8 cellular contexts compared by ENCODE assay signal in the genomic region with DNA sequence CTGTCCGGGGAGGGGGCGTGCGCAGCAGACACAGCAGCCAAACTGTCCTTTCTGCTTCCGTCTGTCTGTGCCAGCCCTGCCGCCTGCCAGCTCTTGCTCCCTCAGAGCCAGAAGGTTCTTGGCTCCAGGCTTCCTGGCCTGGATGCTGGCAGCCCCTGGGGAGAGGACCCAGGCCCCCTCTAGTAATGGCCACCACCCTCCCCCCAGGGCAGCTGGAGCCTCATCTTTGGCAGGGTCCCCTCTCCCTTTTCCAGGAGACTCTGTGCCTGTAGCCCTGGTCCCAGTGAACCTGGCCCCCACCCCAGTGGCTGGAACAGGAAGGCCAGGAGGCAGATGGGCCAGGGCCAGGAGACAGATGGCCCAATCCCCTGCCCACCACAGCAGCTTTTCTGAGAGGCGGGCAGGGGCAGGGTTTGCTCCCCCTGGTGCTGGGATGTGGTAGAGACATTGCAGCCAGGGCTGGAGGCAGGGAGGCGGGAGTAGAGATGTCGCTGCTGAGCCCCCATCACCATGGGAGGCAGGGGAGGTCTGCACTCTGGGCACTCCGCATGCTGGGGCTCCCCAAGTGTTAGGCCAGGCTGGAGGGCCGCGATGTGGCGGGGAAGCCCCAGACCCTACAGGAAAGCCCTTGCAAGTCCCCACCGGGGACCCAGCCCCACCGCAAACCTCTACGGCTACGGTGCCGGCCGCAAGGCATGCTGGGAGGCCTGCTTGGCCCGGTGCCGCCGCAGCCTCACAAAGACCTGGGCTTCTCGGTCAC. TPM values are rescaled to one million over a fixed set of nuclear protein-coding genes. Genes with fewer than 3 reads are reported as not detected.
DNase-seq lines count a peak whose midpoint lies in the region; ATAC-seq, FAIRE-seq and TF ChIP-seq lines count a peak whose summit lies in the region.

No MANE protein-coding gene starts in this region.

- H3K9ac ChIP-seq in HepG2 (ENCODE audit: insufficient read depth, low read depth, low read length): peak overlapping the region; percentile 21; the same call in 1 of the 2 replicates

- TF ChIP-seq POLR2A in HepG2 (IDR thresholded peaks at IDR 0.05; ENCODE audit: insufficient read depth in 1 of 2, low read depth in 2 of 2, low read length in 2 of 2): no peak

- H3K4me3 ChIP-seq in HepG2 (replicated peaks in 1 of 3; ENCODE audit: insufficient read depth in 1 of 3, low read depth in 2 of 3, low read length in 3 of 3): no peak overlapping the region

- H3K9me3 ChIP-seq in HepG2 (ENCODE audit: low read length): no peaks in the 10 kb centered on the region

- CTCF ChIA-PET in HepG2 (lab: Yijun Ruan, JAX; ENCODE audit: low intra/inter-chr PET ratio, low total read pairs): interaction anchor here (1.1 to 1.2 kb wide), 2 partner anchors 20 to 74 kb away, joined by 3 to 6 read pairs; no protein-coding TSS in a partner anchor

- POLR2A ChIA-PET in HepG2 (lab: Yijun Ruan, JAX): interaction anchor here (0.9 to 8.0 kb wide), 12 partner anchors 8 to 73 kb away, joined by 3 to 88 read pairs (median 6); a partner anchor contains a TSS

- peaks cover 22% of the 10 kb centered on the region for H3K4me1 ChIP-seq in HepG2 (ENCODE audit: insufficient read depth, low read length)

- TF ChIP-seq RAD21 in HepG2 (CRISPR knock-in tag; IDR thresholded peaks at IDR 0.05): peak; percentile 74

- H4K20me1 ChIP-seq in HepG2 (ENCODE audit: insufficient read depth, low read length): no peaks in the 10 kb centered on the region

- BruUV-seq in HepG2 (replicated peaks; lab: Mats Ljungman, UMichigan): no TSS peak

- no peak overlapping the region for H2AFZ ChIP-seq in HepG2 (ENCODE audit: low read length)

- peak overlapping the region; percentile 18 for H3K4me2 ChIP-seq in HepG2 (ENCODE audit: low read depth, low read length)

- peak; percentile 69 for ATAC-seq in GM18868 (IDR thresholded peaks at IDR 0.05; ENCODE audit: unreplicated experiment)
- peak; percentile 73 for ATAC-seq in HepG2

- WGBS in HepG2 (ENCODE audit: low lambda C conversion rate): 86% methylated on average over 18 of the region's 22 CpGs

- peaks cover 19 to 38% of the 10 kb centered on the region in 2 experiments for H3K36me3 ChIP-seq in HepG2 (replicated peaks in 1 of 2; ENCODE audit: control insufficient read depth in 1 of 2, insufficient read depth in 2 of 2, low read length in 2 of 2)

- no peaks in the 10 kb centered on the region for H3K27me3 ChIP-seq in HepG2 (ENCODE audit: control insufficient read depth in 1 of 2, insufficient read depth in 2 of 2, low read length in 2 of 2)

- TF ChIP-seq CTCF in HepG2 (CRISPR knock-in tag; IDR thresholded peaks at IDR 0.05): peak; percentile 87

- H3K27ac ChIP-seq in cingulate gyrus (ENCODE audit: low read depth, low read length) (peak overlapping the region; percentile 89), HepG2 (ENCODE audit: extremely low read length, insufficient read depth, low read length) (peak overlapping the region; percentile 61)

- TF ChIP-seq EP300 in HepG2 (IDR thresholded peaks at IDR 0.05; ENCODE audit: low read depth in 2 of 2, low read length in 2 of 2) (no peak), HepG2 (CRISPR knock-in tag; IDR thresholded peaks at IDR 0.05; ENCODE audit: borderline replicate concordance) (no peak)

- peak; percentile 53 for FAIRE-seq in HepG2 (lab: Jason Lieb, UNC)

- intact Hi-C loops in HepG2 (cut with micrococcal nuclease; ENCODE audit: unreplicated experiment): loop anchor here (5.0 kb wide), 1 partner anchor 50 kb away; a partner anchor contains a TSS

- in situ Hi-C loops in HepG2 (cut with HindIII; ENCODE audit: extremely low pct_ligation_motif_present, low pct_unique_long_range_greater_than_20kb): no loop called here

- peak; percentile 57 for DNase-seq in NCI-H2196 (lab: John Stamatoyannopoulos, UW; ENCODE audit: unreplicated experiment)
- DNase-seq in activated CD4-positive, alpha-beta T cell treated with anti-CD3 and anti-CD28 coated beads, Interleukin-2, amount 50 U/mL, for 1 hour: peak; percentile 57
- DNase-seq in HepG2 (ENCODE audit: low spot score): peak; percentile 50
- DNase-seq in stimulated activated CD4-positive, alpha-beta T cell treated with anti-CD3 and anti-CD28 coated beads, TNF-alpha, amount 100 ng/mL, for 24 hours (ENCODE audit: low read depth in 3 of 3): peak; percentile 22 to 64 (median 42)
- DNase-seq in GDM1 (lab: John Stamatoyannopoulos, UW): no peak
- DNase-seq in DMS79 (lab: John Stamatoyannopoulos, UW): no peak

- no peaks in the 10 kb centered on the region for H3K79me2 ChIP-seq in HepG2 (ENCODE audit: insufficient read depth, low read length)

RNA-seq across cellular contexts. Expression of a gene that starts 16.7 kb away (rescaled TPM):
- total RNA-seq in HepG2 (2016; rRNA removed; fragmentation: Illumina TruSeq; extraction: Trizol): 27.2 and 42.7 TPM in 2 replicates
- 14.5 and 15.7 TPM in 2 replicates for total RNA-seq in HepG2 (2016; cell fraction: cytosol; rRNA removed; fragmentation: Illumina TruSeq; extraction: Trizol; ENCODE audit: low read depth)
- 22.9 and 43.4 TPM in 2 replicates for total RNA-seq in HepG2 (2016; cell fraction: insoluble cytoplasmic fraction; rRNA removed; fragmentation: Illumina TruSeq; extraction: Trizol)
- 23.8 and 27.2 TPM in 2 replicates for total RNA-seq in HepG2 (2016; cell fraction: membrane; rRNA removed; fragmentation: Illumina TruSeq; extraction: Trizol)
- total RNA-seq in HepG2 (2016; cell fraction: nucleus; rRNA removed; fragmentation: Illumina TruSeq; extraction: Trizol): 38.7 and 48.5 TPM in 2 replicates
- polyA plus RNA-seq in HepG2 (2011; rRNA removed): 29.7 and 40.0 TPM in 2 replicates
- 7.5 and 12.9 TPM in 2 replicates for polyA plus RNA-seq in HepG2 (2011; cell fraction: cytosol; rRNA removed)
- 244 and 327 TPM in 2 replicates for polyA plus RNA-seq in HepG2 (2011; cell fraction: nucleus; rRNA removed)
- 21.7 and 27.3 TPM in 2 replicates for polyA plus RNA-seq in HepG2 (2012)
- polyA plus RNA-seq in HepG2 (2016; cell fraction: cytosol; fragmentation: Illumina TruSeq; extraction: Trizol; ENCODE audit: low read depth): 6.0 and 6.9 TPM in 2 replicates
- 21.6 and 29.9 TPM in 2 replicates for polyA plus RNA-seq in HepG2 (2016; cell fraction: insoluble cytoplasmic fraction; fragmentation: Illumina TruSeq; extraction: Trizol; ENCODE audit: low read depth)
- polyA plus RNA-seq in HepG2 (2016; cell fraction: membrane; fragmentation: Illumina TruSeq; extraction: Trizol; ENCODE audit: low read depth): 17.3 and 18.9 TPM in 2 replicates
- polyA plus RNA-seq in HepG2 (2016; cell fraction: nucleus; fragmentation: Illumina TruSeq; extraction: Trizol; ENCODE audit: insufficient read depth, low read depth): 126 and 127 TPM in 2 replicates
- polyA minus RNA-seq in HepG2 (2011; rRNA and poly(A)+ RNA removed; ENCODE audit: low replicate concordance): 76.6 and 82.7 TPM in 2 replicates
- polyA minus RNA-seq in HepG2 (2011; cell fraction: cytosol; rRNA and poly(A)+ RNA removed): 20.3 and 24.5 TPM in 2 replicates
- polyA minus RNA-seq in HepG2 (2011; cell fraction: nucleus; rRNA and poly(A)+ RNA removed): 59.1 and 68.5 TPM in 2 replicates

RNA-seq across cellular contexts. Expression of a gene that starts 27.7 kb away (rescaled TPM):
- 28.2 and 29.2 TPM in 2 replicates for total RNA-seq in HepG2 (2016; rRNA removed; fragmentation: Illumina TruSeq; extraction: Trizol)
- 15.4 and 19.3 TPM in 2 replicates for total RNA-seq in HepG2 (2016; cell fraction: cytosol; rRNA removed; fragmentation: Illumina TruSeq; extraction: Trizol; ENCODE audit: low read depth)
- 23.5 and 33.2 TPM in 2 replicates for total RNA-seq in HepG2 (2016; cell fraction: insoluble cytoplasmic fraction; rRNA removed; fragmentation: Illumina TruSeq; extraction: Trizol)
- total RNA-seq in HepG2 (2016; cell fraction: membrane; rRNA removed; fragmentation: Illumina TruSeq; extraction: Trizol): 22.1 and 25.3 TPM in 2 replicates
- 17.9 and 23.5 TPM in 2 replicates for total RNA-seq in HepG2 (2016; cell fraction: nucleus; rRNA removed; fragmentation: Illumina TruSeq; extraction: Trizol)
- polyA plus RNA-seq in HepG2 (2011; rRNA removed): 29.5 and 34.6 TPM in 2 replicates
- 24.9 and 26.1 TPM in 2 replicates for polyA plus RNA-seq in HepG2 (2011; cell fraction: cytosol; rRNA removed)
- 77.1 and 77.4 TPM in 2 replicates for polyA plus RNA-seq in HepG2 (2011; cell fraction: nucleus; rRNA removed)
- 95.2 and 97.1 TPM in 2 replicates for polyA plus RNA-seq in HepG2 (2012)
- polyA plus RNA-seq in HepG2 (2016; cell fraction: cytosol; fragmentation: Illumina TruSeq; extraction: Trizol; ENCODE audit: low read depth): 14.4 and 17.2 TPM in 2 replicates
- polyA plus RNA-seq in HepG2 (2016; cell fraction: insoluble cytoplasmic fraction; fragmentation: Illumina TruSeq; extraction: Trizol; ENCODE audit: low read depth): 51.6 and 76.7 TPM in 2 replicates
- 27.3 and 29.7 TPM in 2 replicates for polyA plus RNA-seq in HepG2 (2016; cell fraction: membrane; fragmentation: Illumina TruSeq; extraction: Trizol; ENCODE audit: low read depth)
- polyA plus RNA-seq in HepG2 (2016; cell fraction: nucleus; fragmentation: Illumina TruSeq; extraction: Trizol; ENCODE audit: insufficient read depth, low read depth): 87.1 and 89.4 TPM in 2 replicates
- 39.8 and 42.3 TPM in 2 replicates for polyA minus RNA-seq in HepG2 (2011; rRNA and poly(A)+ RNA removed; ENCODE audit: low replicate concordance)
- 35.5 and 39.9 TPM in 2 replicates for polyA minus RNA-seq in HepG2 (2011; cell fraction: cytosol; rRNA and poly(A)+ RNA removed)
- 30.1 and 38.2 TPM in 2 replicates for polyA minus RNA-seq in HepG2 (2011; cell fraction: nucleus; rRNA and poly(A)+ RNA removed)

RNA-seq across cellular contexts. Expression of a gene that starts 42.9 kb away (rescaled TPM):
- 28.6 and 33.0 TPM in 2 replicates for total RNA-seq in HepG2 (2016; rRNA removed; fragmentation: Illumina TruSeq; extraction: Trizol)
- 37.2 and 44.0 TPM in 2 replicates for total RNA-seq in HepG2 (2016; cell fraction: cytosol; rRNA removed; fragmentation: Illumina TruSeq; extraction: Trizol; ENCODE audit: low read depth)
- total RNA-seq in HepG2 (2016; cell fraction: insoluble cytoplasmic fraction; rRNA removed; fragmentation: Illumina TruSeq; extraction: Trizol): 21.2 and 33.0 TPM in 2 replicates
- 58.6 and 59.5 TPM in 2 replicates for total RNA-seq in HepG2 (2016; cell fraction: membrane; rRNA removed; fragmentation: Illumina TruSeq; extraction: Trizol)
- 38.6 and 43.6 TPM in 2 replicates for total RNA-seq in HepG2 (2016; cell fraction: nucleus; rRNA removed; fragmentation: Illumina TruSeq; extraction: Trizol)
- 30.7 and 31.6 TPM in 2 replicates for polyA plus RNA-seq in HepG2 (2011; rRNA removed)
- polyA plus RNA-seq in HepG2 (2011; cell fraction: cytosol; rRNA removed): 18.7 and 21.7 TPM in 2 replicates
- polyA plus RNA-seq in HepG2 (2011; cell fraction: nucleus; rRNA removed): 50.0 and 56.4 TPM in 2 replicates
- polyA plus RNA-seq in HepG2 (2012): 20.8 and 23.9 TPM in 2 replicates
- polyA plus RNA-seq in HepG2 (2016; cell fraction: cytosol; fragmentation: Illumina TruSeq; extraction: Trizol; ENCODE audit: low read depth): 55.3 and 62.7 TPM in 2 replicates
- 28.7 and 35.1 TPM in 2 replicates for polyA plus RNA-seq in HepG2 (2016; cell fraction: insoluble cytoplasmic fraction; fragmentation: Illumina TruSeq; extraction: Trizol; ENCODE audit: low read depth)
- 64.7 and 69.9 TPM in 2 replicates for polyA plus RNA-seq in HepG2 (2016; cell fraction: membrane; fragmentation: Illumina TruSeq; extraction: Trizol; ENCODE audit: low read depth)
- polyA plus RNA-seq in HepG2 (2016; cell fraction: nucleus; fragmentation: Illumina TruSeq; extraction: Trizol; ENCODE audit: insufficient read depth, low read depth): 52.8 and 60.0 TPM in 2 replicates
- 24.3 and 28.1 TPM in 2 replicates for polyA minus RNA-seq in HepG2 (2011; rRNA and poly(A)+ RNA removed; ENCODE audit: low replicate concordance)
- polyA minus RNA-seq in HepG2 (2011; cell fraction: cytosol; rRNA and poly(A)+ RNA removed): 10.4 and 14.9 TPM in 2 replicates
- polyA minus RNA-seq in HepG2 (2011; cell fraction: nucleus; rRNA and poly(A)+ RNA removed): 78.9 and 91.3 TPM in 2 replicates

RNA-seq across cellular contexts. Expression of a gene that starts 50.9 kb away (rescaled TPM):
- total RNA-seq in HepG2 (2016; rRNA removed; fragmentation: Illumina TruSeq; extraction: Trizol): 59.7 and 82.0 TPM in 2 replicates
- 24.8 and 27.6 TPM in 2 replicates for total RNA-seq in HepG2 (2016; cell fraction: cytosol; rRNA removed; fragmentation: Illumina TruSeq; extraction: Trizol; ENCODE audit: low read depth)
- 52.0 and 87.1 TPM in 2 replicates for total RNA-seq in HepG2 (2016; cell fraction: insoluble cytoplasmic fraction; rRNA removed; fragmentation: Illumina TruSeq; extraction: Trizol)
- 34.8 and 37.7 TPM in 2 replicates for total RNA-seq in HepG2 (2016; cell fraction: membrane; rRNA removed; fragmentation: Illumina TruSeq; extraction: Trizol)
- 65.7 and 73.6 TPM in 2 replicates for total RNA-seq in HepG2 (2016; cell fraction: nucleus; rRNA removed; fragmentation: Illumina TruSeq; extraction: Trizol)
- polyA plus RNA-seq in HepG2 (2011; rRNA removed): 33.5 and 45.8 TPM in 2 replicates
- polyA plus RNA-seq in HepG2 (2011; cell fraction: cytosol; rRNA removed): 29.2 and 33.8 TPM in 2 replicates
- polyA plus RNA-seq in HepG2 (2011; cell fraction: nucleus; rRNA removed): 126 and 158 TPM in 2 replicates
- polyA plus RNA-seq in HepG2 (2012): 46.3 and 58.3 TPM in 2 replicates
- 11.8 and 13.6 TPM in 2 replicates for polyA plus RNA-seq in HepG2 (2016; cell fraction: cytosol; fragmentation: Illumina TruSeq; extraction: Trizol; ENCODE audit: low read depth)
- 67.4 and 93.5 TPM in 2 replicates for polyA plus RNA-seq in HepG2 (2016; cell fraction: insoluble cytoplasmic fraction; fragmentation: Illumina TruSeq; extraction: Trizol; ENCODE audit: low read depth)
- polyA plus RNA-seq in HepG2 (2016; cell fraction: membrane; fragmentation: Illumina TruSeq; extraction: Trizol; ENCODE audit: low read depth): 24.7 and 30.6 TPM in 2 replicates
- polyA plus RNA-seq in HepG2 (2016; cell fraction: nucleus; fragmentation: Illumina TruSeq; extraction: Trizol; ENCODE audit: insufficient read depth, low read depth): 129 and 138 TPM in 2 replicates
- polyA minus RNA-seq in HepG2 (2011; rRNA and poly(A)+ RNA removed; ENCODE audit: low replicate concordance): 24.4 and 64.0 TPM in 2 replicates
- polyA minus RNA-seq in HepG2 (2011; cell fraction: cytosol; rRNA and poly(A)+ RNA removed): 30.4 and 41.4 TPM in 2 replicates
- 31.9 and 40.8 TPM in 2 replicates for polyA minus RNA-seq in HepG2 (2011; cell fraction: nucleus; rRNA and poly(A)+ RNA removed)

Comparison
In these comparisons a context has a peak if more than half of its experiments do, and no peak if none do; other contexts are left out.
1. DNase-seq: peak in NCI-H2196 (single experiment), activated CD4-positive, alpha-beta T cell treated with anti-CD3 and anti-CD28 coated beads, Interleukin-2, amount 50 U/mL, for 1 hour (single experiment), HepG2 (single experiment) and stimulated activated CD4-positive, alpha-beta T cell treated with anti-CD3 and anti-CD28 coated beads, TNF-alpha, amount 100 ng/mL, for 24 hours (3 of 3); none in GDM1 (single experiment) and DMS79 (single experiment).